In the genomic region with DNA sequence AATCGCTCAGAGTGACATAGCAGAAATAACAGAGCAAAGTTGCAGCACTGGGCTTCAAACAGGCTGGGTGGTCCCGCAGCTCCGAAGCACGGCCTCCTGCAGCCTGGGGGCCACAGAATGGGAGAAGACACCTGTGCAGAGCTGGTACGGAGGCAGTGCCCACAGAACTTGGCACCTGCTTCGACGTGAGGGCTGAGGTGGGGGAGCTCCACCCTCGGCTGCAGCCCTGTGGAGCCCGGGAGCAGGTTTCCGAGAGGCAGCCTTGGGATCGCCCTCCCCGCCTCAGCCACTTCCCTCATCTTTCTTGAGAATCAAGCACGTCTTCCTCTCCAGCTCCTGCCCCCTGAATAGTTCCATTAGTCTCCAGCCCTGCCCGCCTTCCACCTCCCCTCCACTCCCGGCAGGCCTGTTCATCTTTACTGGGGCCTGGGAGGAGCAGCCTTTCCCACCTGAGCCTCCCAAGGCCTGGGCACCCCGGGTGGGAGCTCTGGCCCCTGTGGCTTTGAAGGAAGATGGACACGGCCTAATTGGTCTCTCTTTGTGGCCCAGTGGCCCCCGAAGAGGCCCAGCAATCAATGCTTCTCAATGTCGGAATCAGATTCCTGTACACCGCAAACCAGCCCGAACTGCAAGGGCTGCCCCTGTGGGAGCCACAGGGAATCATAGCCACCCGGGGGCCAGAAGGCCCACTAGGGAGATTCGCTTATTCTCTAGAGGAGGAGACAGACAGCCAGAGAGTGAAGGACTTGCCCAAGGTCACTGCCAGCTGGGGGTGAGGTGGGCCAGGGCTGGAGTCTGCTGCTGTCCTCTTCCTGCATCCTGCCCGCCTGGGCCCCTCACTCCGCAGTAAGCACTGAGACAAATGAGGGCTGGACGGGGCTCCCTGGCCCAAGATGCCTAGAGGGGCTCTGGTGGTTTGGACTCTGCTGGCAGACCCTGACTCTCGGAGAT, we compare ENCODE assay signal across 20 cellular contexts.
"Had no signal": no experiment of that assay in that cellular context is flagged by ENCODE, and none has a peak within 500 bp of the region (broad histone marks: within the 10 kb centered on the region; RNA-seq: fewer than 3 reads in every experiment).

No MANE protein-coding gene starts in this region.

- H3K4me1 ChIP-seq: adrenal gland had no signal

- H3K9me3 Mint-ChIP-seq: activated CD4-positive, alpha-beta memory T cell treated with anti-CD3 and anti-CD28 coated beads for 36 hours; activated T-cell treated with anti-CD3 and anti-CD28 coated beads, Interleukin-2, amount 50 U/mL, for 72 hours; naive thymus-derived CD4-positive, alpha-beta T cell; stimulated activated naive CD8-positive, alpha-beta T cell treated with anti-CD3 and anti-CD28 coated beads, Interleukin-15, amount 100 ng/mL, for 72 hours had no signal

- H3K36me3 Mint-ChIP-seq: activated CD4-positive, alpha-beta memory T cell treated with anti-CD3 and anti-CD28 coated beads for 36 hours; naive thymus-derived CD4-positive, alpha-beta T cell had no signal

- ATAC-seq: activated T-cell treated with anti-CD3 and anti-CD28 coated beads, Interleukin-2, amount 50 U/mL, for 72 hours; gastroesophageal sphincter; naive thymus-derived CD4-positive, alpha-beta T cell; stimulated activated naive CD8-positive, alpha-beta T cell treated with anti-CD3 and anti-CD28 coated beads, Interleukin-15, amount 100 ng/mL, for 72 hours had no signal

- H3K27me3 Mint-ChIP-seq: activated CD4-positive, alpha-beta memory T cell treated with anti-CD3 and anti-CD28 coated beads for 36 hours had no signal

- H3K9me3 ChIP-seq: adrenal gland, gastroesophageal sphincter, thoracic aorta had no signal

- H3K4me1 Mint-ChIP-seq: naive thymus-derived CD4-positive, alpha-beta T cell; stimulated activated naive CD8-positive, alpha-beta T cell treated with anti-CD3 and anti-CD28 coated beads, Interleukin-15, amount 100 ng/mL, for 72 hours had no signal

- H3K27me3 ChIP-seq: adrenal gland had no signal

- H3K4me3 Mint-ChIP-seq: activated CD4-positive, alpha-beta memory T cell treated with anti-CD3 and anti-CD28 coated beads for 36 hours; activated T-cell treated with anti-CD3 and anti-CD28 coated beads, Interleukin-2, amount 50 U/mL, for 72 hours; naive thymus-derived CD4-positive, alpha-beta T cell; stimulated activated naive CD8-positive, alpha-beta T cell treated with anti-CD3 and anti-CD28 coated beads, Interleukin-15, amount 100 ng/mL, for 72 hours had no signal

- FAIRE-seq: TTC549 had no signal

- DNase-seq: activated CD4-positive, alpha-beta memory T cell treated with anti-CD3 and anti-CD28 coated beads for 36 hours; activated CD4-positive, alpha-beta T cell treated with anti-CD3 and anti-CD28 coated beads for 1 hour; activated naive CD4-positive, alpha-beta T cell; activated T-cell treated with anti-CD3 and anti-CD28 coated beads, Interleukin-2, amount 50 U/mL, for 72 hours; adrenal gland; caudate nucleus; effector CD8-positive, alpha-beta T cell; kidney glomerular epithelial cell; naive thymus-derived CD4-positive, alpha-beta T cell; occipital lobe; SHP77 treated with DMSO at 0.1 percent for 48 hours; stimulated activated CD4-positive, alpha-beta T cell treated with anti-CD3 and anti-CD28 coated beads, Interleukin-15, amount 100 ng/mL, for 24 hours; stimulated activated CD4-positive, alpha-beta T cell treated with anti-CD3 and anti-CD28 coated beads, Interleukin-4, amount 100 ng/mL, for 24 hours; stimulated activated naive CD8-positive, alpha-beta T cell treated with anti-CD3 and anti-CD28 coated beads, Interleukin-15, amount 100 ng/mL, for 72 hours; T-helper 2 cell had no signal

- H3K36me3 ChIP-seq: adrenal gland, gastroesophageal sphincter, thoracic aorta had no signal

- H3K4me3 ChIP-seq: adrenal gland, coronary artery, gastroesophageal sphincter, thoracic aorta had no signal

- H3K27ac Mint-ChIP-seq: activated CD4-positive, alpha-beta memory T cell treated with anti-CD3 and anti-CD28 coated beads for 36 hours; activated T-cell treated with anti-CD3 and anti-CD28 coated beads, Interleukin-2, amount 50 U/mL, for 72 hours; naive thymus-derived CD4-positive, alpha-beta T cell had no signal

- H3K27ac ChIP-seq: adrenal gland, coronary artery, epithelial cell of prostate, gastroesophageal sphincter, thoracic aorta had no signal
